In genomic region chr9:97556721-97557605, GRCh38 we compare ENCODE assay signal across 13 cellular contexts. TPM values are rescaled to one million over a fixed set of nuclear protein-coding genes. Genes with fewer than 3 reads are reported as not detected.
DNase-seq lines count a peak whose midpoint lies in the region; ATAC-seq, FAIRE-seq and TF ChIP-seq lines count a peak whose summit lies in the region.
"Had no signal": no experiment of that assay in that cellular context is flagged by ENCODE, and none has a peak within 500 bp of the region (broad histone marks: within the 10 kb centered on the region; RNA-seq: fewer than 3 reads in every experiment).

No MANE protein-coding gene starts in this region.

- ATAC-seq in HepG2 = no peak
- peak; percentile 35 for ATAC-seq in gastroesophageal sphincter
- ATAC-seq: activated naive CD4-positive, alpha-beta T cell treated with anti-CD3 and anti-CD28 coated beads, Interleukin-2, amount 50 U/mL, for 72 hours; HCT116 had no signal

- H3K4me1 ChIP-seq in liver (ENCODE audit: control insufficient read depth in 4 of 4, insufficient read depth in 4 of 4, low read length in 3 of 4) (peaks cover 10 to 23% (median 16%) of the 10 kb centered on the region in 4 donors), HepG2 (ENCODE audit: insufficient read depth, low read length) (no peaks in the 10 kb centered on the region), gastroesophageal sphincter (peaks cover 22 to 78% (median 31%) of the 10 kb centered on the region in 3 donors)

- H2AFZ ChIP-seq in HepG2 (ENCODE audit: low read length) = no peak overlapping the region

- H3K27me3 Mint-ChIP-seq in activated CD4-positive, alpha-beta memory T cell treated with anti-CD3 and anti-CD28 coated beads for 36 hours = peaks cover 22% of the 10 kb centered on the region

- H3K4me1 Mint-ChIP-seq in activated CD4-positive, alpha-beta memory T cell treated with anti-CD3 and anti-CD28 coated beads for 36 hours (ENCODE audit: low read depth) = peaks cover 12% of the 10 kb centered on the region

- H3K27ac ChIP-seq in liver (ENCODE audit: low read depth in 1 of 2, low read length in 2 of 2) (peak overlapping the region; percentile 93 to 98), HepG2 (ENCODE audit: extremely low read length, insufficient read depth, low read length) (no peak overlapping the region), gastroesophageal sphincter (peak overlapping the region; percentile 90 to 98 (median 92))

- no peaks in the 10 kb centered on the region for H3K27me3 ChIP-seq in liver (ENCODE audit: control insufficient read depth in 4 of 4, insufficient read depth in 4 of 4, low read length in 3 of 4)
- peaks cover 2 to 23% of the 10 kb centered on the region in 2 experiments; a peak in 3 of 5 replicates for H3K27me3 ChIP-seq in HepG2 (ENCODE audit: control insufficient read depth in 1 of 2, insufficient read depth in 2 of 2, low read length in 2 of 2)
- no peaks in the 10 kb centered on the region for H3K27me3 ChIP-seq in gastroesophageal sphincter

- no peak overlapping the region for H3K4me2 ChIP-seq in HepG2 (ENCODE audit: low read depth, low read length)

- H3K36me3 Mint-ChIP-seq in activated CD4-positive, alpha-beta memory T cell treated with anti-CD3 and anti-CD28 coated beads for 36 hours = no peaks in the 10 kb centered on the region
- H3K36me3 Mint-ChIP-seq: activated naive CD4-positive, alpha-beta T cell treated with anti-CD3 and anti-CD28 coated beads, Interleukin-2, amount 50 U/mL, for 72 hours had no signal

- POLR2A ChIA-PET in HepG2 (lab: Yijun Ruan, JAX) = no interaction called here
- POLR2A ChIA-PET in activated CD4-positive, alpha-beta memory T cell treated with anti-CD3 and anti-CD28 coated beads for 36 hours (lab: Charles Lee) = no interaction called here

- H3K9me3 Mint-ChIP-seq in activated CD4-positive, alpha-beta memory T cell treated with anti-CD3 and anti-CD28 coated beads for 36 hours = no peaks in the 10 kb centered on the region
- H3K9me3 Mint-ChIP-seq: activated naive CD4-positive, alpha-beta T cell treated with anti-CD3 and anti-CD28 coated beads, Interleukin-2, amount 50 U/mL, for 72 hours had no signal

- CTCF ChIA-PET in HepG2 (lab: Yijun Ruan, JAX; ENCODE audit: low intra/inter-chr PET ratio, low total read pairs) = no interaction called here
- CTCF ChIA-PET in activated CD4-positive, alpha-beta memory T cell treated with anti-CD3 and anti-CD28 coated beads for 36 hours (lab: Charles Lee) = interaction anchor here (1.1 to 1.5 kb wide), 3 partner anchors 41 to 55 kb away, joined by 3 to 4 read pairs (median 3); no protein-coding TSS in a partner anchor

- no peak overlapping the region for H3K27ac Mint-ChIP-seq in activated CD4-positive, alpha-beta memory T cell treated with anti-CD3 and anti-CD28 coated beads for 36 hours
- H3K27ac Mint-ChIP-seq: activated naive CD4-positive, alpha-beta T cell treated with anti-CD3 and anti-CD28 coated beads, Interleukin-2, amount 50 U/mL, for 72 hours had no signal

- H3K9ac ChIP-seq in liver (ENCODE audit: low read depth in 1 of 2, low read length in 2 of 2) = peak overlapping the region in 1 of 2 donors; percentile 24
- H3K9ac ChIP-seq in HepG2 (ENCODE audit: insufficient read depth, low read depth, low read length) = no peak overlapping the region

- in situ Hi-C loops in HepG2 (cut with HindIII; ENCODE audit: extremely low pct_ligation_motif_present, low pct_unique_long_range_greater_than_20kb) = no loop called here

- H3K9me3 ChIP-seq in liver (ENCODE audit: control insufficient read depth in 4 of 4, low read length in 3 of 4) (no peaks in the 10 kb centered on the region), HepG2 (ENCODE audit: low read length) (no peaks in the 10 kb centered on the region), gastroesophageal sphincter (no peaks in the 10 kb centered on the region)

- no peak for DNase-seq in HepG2 (ENCODE audit: low spot score)
- DNase-seq in pons (ENCODE audit: low spot score) = peak; percentile 10
- DNase-seq in activated CD4-positive, alpha-beta memory T cell treated with anti-CD3 and anti-CD28 coated beads for 36 hours = no peak
- DNase-seq in NAMALWA (ENCODE audit: low spot score) = no peak
- DNase-seq in NCI-H1048 (lab: John Stamatoyannopoulos, UW) = no peak
- no peak for DNase-seq in AG20443 (ENCODE audit: low spot score)
- DNase-seq: DMS79, T-helper 9 cell had no signal

- WGBS in liver = 37% methylated on average over 15 of the region's 15 CpGs
- 56% methylated on average over 12 of the region's 15 CpGs for WGBS in HepG2 (ENCODE audit: low lambda C conversion rate)
- 65 to 78% methylated on average over 9 to 10 of the region's 15 CpGs for WGBS in gastroesophageal sphincter (ENCODE audit: low coverage in 1 of 2), 2 donors

- H3K4me3 ChIP-seq in liver (ENCODE audit: low read depth in 1 of 3, low read length in 3 of 3) (no peak overlapping the region), HepG2 (replicated peaks in 1 of 3; ENCODE audit: insufficient read depth in 1 of 3, low read depth in 2 of 3, low read length in 3 of 3) (no peak overlapping the region), gastroesophageal sphincter (no peak overlapping the region)

- H4K20me1 ChIP-seq in HepG2 (ENCODE audit: insufficient read depth, low read length) = no peaks in the 10 kb centered on the region

- H3K36me3 ChIP-seq in liver (ENCODE audit: control insufficient read depth in 4 of 4, insufficient read depth in 3 of 4, low read depth in 1 of 4, low read length in 3 of 4) (peaks cover 0 to 2% (median 0%) of the 10 kb centered on the region in 4 donors), HepG2 (replicated peaks in 1 of 2; ENCODE audit: control insufficient read depth in 1 of 2, insufficient read depth in 2 of 2, low read length in 2 of 2) (no peaks in the 10 kb centered on the region), gastroesophageal sphincter (peaks cover 0 to 29% of the 10 kb centered on the region in 2 donors)

- no peak for TF ChIP-seq POLR2A in HepG2 (IDR thresholded peaks at IDR 0.05; ENCODE audit: insufficient read depth in 1 of 2, low read depth in 2 of 2, low read length in 2 of 2)
- no peak for TF ChIP-seq POLR2A in gastroesophageal sphincter (IDR thresholded peaks at IDR 0.05)

- no peak overlapping the region for H3K4me3 Mint-ChIP-seq in activated CD4-positive, alpha-beta memory T cell treated with anti-CD3 and anti-CD28 coated beads for 36 hours

- intact Hi-C loops in HepG2 (cut with micrococcal nuclease; ENCODE audit: unreplicated experiment) = no loop called here
- intact Hi-C loops in activated CD4-positive, alpha-beta memory T cell treated with anti-CD3 and anti-CD28 coated beads for 36 hours (cut with micrococcal nuclease) = no loop called here

- FAIRE-seq in HepG2 (lab: Jason Lieb, UNC) = no peak
- FAIRE-seq: frontal cortex had no signal

- TF ChIP-seq CTCF in liver (IDR thresholded peaks at IDR 0.05; ENCODE audit: low read depth, low read length, missing input control) = peak; percentile 48
- no peak for TF ChIP-seq CTCF in HepG2 (CRISPR knock-in tag; IDR thresholded peaks at IDR 0.05)
- TF ChIP-seq CTCF in gastroesophageal sphincter (IDR thresholded peaks at IDR 0.05) = no peak

- H3K79me2 ChIP-seq in HepG2 (ENCODE audit: insufficient read depth, low read length) = no peaks in the 10 kb centered on the region

- TF ChIP-seq RAD21 in liver (IDR thresholded peaks at IDR 0.05) (peak in 1 of 2 donors; percentile 34), HepG2 (CRISPR knock-in tag; IDR thresholded peaks at IDR 0.05) (no peak)

- no peak for TF ChIP-seq EP300 in HepG2 (IDR thresholded peaks at IDR 0.05; ENCODE audit: low read depth in 2 of 2, low read length in 2 of 2)
- TF ChIP-seq EP300 in HepG2 (CRISPR knock-in tag; IDR thresholded peaks at IDR 0.05; ENCODE audit: borderline replicate concordance) = no peak
- no peak for TF ChIP-seq EP300 in gastroesophageal sphincter (IDR thresholded peaks at IDR 0.05)

- BruUV-seq in HepG2 (replicated peaks; lab: Mats Ljungman, UMichigan) = no TSS peak

TF ChIP-seq in liver, 16 proteins besides CTCF, POLR2A, EP300 and RAD21 (continues in another document):
- TF ChIP-seq JUND (IDR thresholded peaks at IDR 0.05) (peak in 1 of 2 donors; percentile 8), GABPA (IDR thresholded peaks at IDR 0.05 in 1 of 2, conservative IDR thresholded peaks at IDR 0.05 in 1 of 2) (no peak)

TF ChIP-seq in HepG2, 621 proteins besides CTCF, POLR2A, EP300 and RAD21 (continues in another document):
- TF ChIP-seq ZNF768 (CRISPR knock-in tag; IDR thresholded peaks at IDR 0.05) (no peak), SRSF4 (IDR thresholded peaks at IDR 0.05; ENCODE audit: low read depth, low read length, poor library complexity, severe bottlenecking) (no peak), BRD4 (CRISPR knock-in tag; IDR thresholded peaks at IDR 0.05) (no peak), ZNF883 (CRISPR knock-in tag; IDR thresholded peaks at IDR 0.05; ENCODE audit: not compliant biosample characterization) (no peak)

RNA-seq across cellular contexts. Expression of gene TMOD1, which starts 55.5 kb away (rescaled TPM):
- total RNA-seq in liver (10 to 100 TPM in 1 of 2 donors, 1 to 10 TPM in 1; 9.2 to 20.0 TPM), HepG2 (2016; rRNA removed; fragmentation: Illumina TruSeq; extraction: Trizol) (0.04 TPM in 1 of 2 replicates, not detected in the other), gastroesophageal sphincter (10 to 100 TPM; 38.6 to 99.6 (median 76.7) TPM)
- polyA plus RNA-seq in liver (10 to 100 TPM; 13.6 to 14.7 TPM), HepG2 (2011; rRNA removed) (0.04 and 0.07 TPM in 2 replicates)
- total RNA-seq in HepG2 (2016; cell fraction: cytosol; rRNA removed; fragmentation: Illumina TruSeq; extraction: Trizol; ENCODE audit: low read depth) = not detected in 2 replicates
- total RNA-seq in HepG2 (2016; cell fraction: insoluble cytoplasmic fraction; rRNA removed; fragmentation: Illumina TruSeq; extraction: Trizol) = 0.06 TPM in 1 of 2 replicates, not detected in the other
- 0.07 TPM in 1 of 2 replicates, not detected in the other for total RNA-seq in HepG2 (2016; cell fraction: membrane; rRNA removed; fragmentation: Illumina TruSeq; extraction: Trizol)
- 0.16 TPM in 1 of 2 replicates, not detected in the other for total RNA-seq in HepG2 (2016; cell fraction: nucleus; rRNA removed; fragmentation: Illumina TruSeq; extraction: Trizol)
- 0.03 TPM in 2 replicates for polyA plus RNA-seq in HepG2 (2011; cell fraction: cytosol; rRNA removed)
- polyA plus RNA-seq in HepG2 (2011; cell fraction: nucleus; rRNA removed) = 0.05 TPM in 1 of 2 replicates, not detected in the other
- 0.31 and 0.40 TPM in 2 replicates for polyA plus RNA-seq in HepG2 (2012)
- polyA plus RNA-seq in HepG2 (2016; cell fraction: cytosol; fragmentation: Illumina TruSeq; extraction: Trizol; ENCODE audit: low read depth) = 0.09 TPM in 1 of 2 replicates, not detected in the other
- 0.19 TPM in 1 of 2 replicates, not detected in the other for polyA plus RNA-seq in HepG2 (2016; cell fraction: insoluble cytoplasmic fraction; fragmentation: Illumina TruSeq; extraction: Trizol; ENCODE audit: low read depth)
- 0.06 and 0.07 TPM in 2 replicates for polyA plus RNA-seq in HepG2 (2016; cell fraction: membrane; fragmentation: Illumina TruSeq; extraction: Trizol; ENCODE audit: low read depth)
- 0.13 TPM in 1 of 2 replicates, not detected in the other for polyA plus RNA-seq in HepG2 (2016; cell fraction: nucleus; fragmentation: Illumina TruSeq; extraction: Trizol; ENCODE audit: insufficient read depth, low read depth)
- 0.98 TPM in 1 of 2 replicates, not detected in the other for polyA minus RNA-seq in HepG2 (2011; rRNA and poly(A)+ RNA removed; ENCODE audit: low replicate concordance)
- not detected in 2 replicates for polyA minus RNA-seq in HepG2 (2011; cell fraction: cytosol; rRNA and poly(A)+ RNA removed)
- polyA minus RNA-seq in HepG2 (2011; cell fraction: nucleus; rRNA and poly(A)+ RNA removed) = not detected in 2 replicates
- 1 to 10 TPM; 1.7 to 2.5 TPM for total RNA-seq in activated CD4-positive, alpha-beta memory T cell treated with anti-CD3 and anti-CD28 coated beads for 36 hours
